ENCODE assay signal across 28 cellular contexts in the genomic region with DNA sequence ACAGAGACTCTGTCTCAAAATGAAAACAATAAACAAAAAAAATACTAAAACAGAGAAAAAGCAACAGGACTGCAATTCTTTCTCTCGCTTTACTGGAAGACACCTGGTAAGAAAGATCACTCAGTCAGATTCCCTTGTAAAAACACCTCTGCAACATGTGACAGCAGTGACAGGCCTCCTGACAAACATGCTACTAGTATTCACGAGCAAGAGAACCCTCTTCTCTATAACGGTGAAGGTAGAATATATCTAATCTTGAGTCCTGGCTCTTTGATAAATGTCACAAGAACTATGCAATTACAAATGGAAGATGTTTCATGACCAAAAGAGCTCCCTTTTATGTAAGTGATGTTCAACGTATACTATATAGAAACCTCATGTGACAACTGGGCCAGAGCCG.
"Had no signal": no experiment of that assay in that cellular context is flagged by ENCODE, and none has a peak within 500 bp of the region (broad histone marks: within the 10 kb centered on the region; RNA-seq: fewer than 3 reads in every experiment).

No MANE protein-coding gene starts in this region.

- H3K27ac Mint-ChIP-seq: immature natural killer cell; naive thymus-derived CD4-positive, alpha-beta T cell; natural killer cell treated with Interleukin-12 subunit alpha and Interleukin-12 subunit beta and Interleukin-15 and Interleukin-18, amount 100 ng/mL, for 72 hours; stimulated activated naive CD8-positive, alpha-beta T cell treated with anti-CD3 and anti-CD28 coated beads, Interleukin-15, Interleukin-2, amounts not matched to agents 100 ng/mL and 50 ng/mL, for 24 hours had no signal

- H3K27me3 ChIP-seq: left lung, pancreas, suprapubic skin, tibial artery, upper lobe of right lung had no signal

- DNase-seq: hypothalamus; immature natural killer cell; kidney; left colon; left lung; lower lobe of right lung; midbrain; mucosa of descending colon; naive thymus-derived CD4-positive, alpha-beta T cell; nucleus accumbens; pancreas; posterior cingulate gyrus; retina; right cardiac atrium; stimulated activated CD4-positive, alpha-beta T cell treated with anti-CD3 and anti-CD28 coated beads, Interleukin-12 subunit alpha, Interleukin-12 subunit beta, amount 100 ng/mL, for 4 hours; stimulated activated CD4-positive, alpha-beta T cell treated with anti-CD3 and anti-CD28 coated beads, Interleukin-15, amount 100 ng/mL, for 24 hours; stimulated activated CD4-positive, alpha-beta T cell treated with anti-CD3 and anti-CD28 coated beads, Interleukin-2, amount 100 ng/mL, for 24 hours; stimulated activated CD4-positive, alpha-beta T cell treated with anti-CD3 and anti-CD28 coated beads, Interleukin-4, amount 100 ng/mL, for 1 hour; stimulated activated naive CD4-positive, alpha-beta T cell; tibial artery; upper lobe of right lung had no signal

- H3K4me3 Mint-ChIP-seq: immature natural killer cell; naive thymus-derived CD4-positive, alpha-beta T cell; natural killer cell treated with Interleukin-12 subunit alpha and Interleukin-12 subunit beta and Interleukin-15 and Interleukin-18, amount 100 ng/mL, for 72 hours; neural crest cell; stimulated activated naive CD8-positive, alpha-beta T cell treated with anti-CD3 and anti-CD28 coated beads, Interleukin-15, Interleukin-2, amounts not matched to agents 100 ng/mL and 50 ng/mL, for 24 hours had no signal

- H3K4me1 Mint-ChIP-seq: immature natural killer cell; naive thymus-derived CD4-positive, alpha-beta T cell had no signal

- H3K36me3 Mint-ChIP-seq: immature natural killer cell; naive thymus-derived CD4-positive, alpha-beta T cell had no signal

- H3K4me3 ChIP-seq: left lung, lower lobe of right lung, mucosa of descending colon, pancreas, prostate gland, skin epidermis, suprapubic skin, thoracic aorta, tibial artery, upper lobe of right lung had no signal

- H3K9me3 ChIP-seq: lower lobe of right lung, mucosa of descending colon, pancreas, prostate gland, suprapubic skin, thoracic aorta, tibial artery, upper lobe of right lung had no signal

- H3K36me3 ChIP-seq: left lung, lower lobe of right lung, pancreas, prostate gland, suprapubic skin, thoracic aorta, tibial artery, upper lobe of right lung had no signal

- H3K4me1 ChIP-seq: left lung, lower lobe of right lung, pancreas, prostate gland, suprapubic skin, tibial artery, upper lobe of right lung had no signal

- H3K27me3 Mint-ChIP-seq: naive thymus-derived CD4-positive, alpha-beta T cell; natural killer cell treated with Interleukin-12 subunit alpha and Interleukin-12 subunit beta and Interleukin-15 and Interleukin-18, amount 100 ng/mL, for 72 hours; stimulated activated naive CD8-positive, alpha-beta T cell treated with anti-CD3 and anti-CD28 coated beads, Interleukin-15, Interleukin-2, amounts not matched to agents 100 ng/mL and 50 ng/mL, for 24 hours had no signal

- H3K27ac ChIP-seq: left lung, lower lobe of right lung, pancreas, prostate gland, skin epidermis, suprapubic skin, thoracic aorta, tibial artery, upper lobe of right lung had no signal

- H3K9me3 Mint-ChIP-seq: stimulated activated naive CD8-positive, alpha-beta T cell treated with anti-CD3 and anti-CD28 coated beads, Interleukin-15, Interleukin-2, amounts not matched to agents 100 ng/mL and 50 ng/mL, for 24 hours had no signal
